Comparison of ENCODE assay signal across 16 cellular contexts in genomic region chr3:30043156-30043555, GRCh38.
DNase-seq lines count a peak whose midpoint lies in the region; ATAC-seq, FAIRE-seq and TF ChIP-seq lines count a peak whose summit lies in the region.
"Had no signal": no experiment of that assay in that cellular context is flagged by ENCODE, and none has a peak within 500 bp of the region (broad histone marks: within the 10 kb centered on the region; RNA-seq: fewer than 3 reads in every experiment).

No MANE protein-coding gene starts in this region.

- H3K4me1 ChIP-seq in BLaER1 = peaks cover 25% of the 10 kb centered on the region
- peaks cover 0 to 5% (median 0%) of the 10 kb centered on the region in 4 experiments; a peak in 2 of 7 replicates for H3K4me1 ChIP-seq in H1 (replicated peaks in 1 of 4; ENCODE audit: control insufficient read depth in 3 of 4, insufficient read depth in 4 of 4, low read length in 3 of 4)
- H3K4me1 ChIP-seq in testis = no peaks in the 10 kb centered on the region
- no peaks in the 10 kb centered on the region for H3K4me1 ChIP-seq in thyroid gland
- no peaks in the 10 kb centered on the region for H3K4me1 ChIP-seq in body of pancreas

- CTCF ChIA-PET in H1 (lab: Charles Lee; ENCODE audit: partially characterized antibody) = interaction anchor here (1.0 to 4.8 kb wide), 41 partner anchors 10 to 734 kb away, joined by 3 to 87 read pairs (median 5); no protein-coding TSS in a partner anchor

- H3K79me1 ChIP-seq in H1 (ENCODE audit: low read depth, low read length) = no peaks in the 10 kb centered on the region

- H3K18ac ChIP-seq in H1 (ENCODE audit: extremely low read depth, low read length) = no peak overlapping the region

- H2AFZ ChIP-seq in H1 (ENCODE audit: low read length) = no peak overlapping the region
- H2AFZ ChIP-seq: PC-9 had no signal

- H3K4ac ChIP-seq in H1 (replicated peaks; ENCODE audit: insufficient read length, low read depth, low read length) = no peak overlapping the region

- H3K4me3 Mint-ChIP-seq in nephron = no peak overlapping the region
- H3K4me3 Mint-ChIP-seq: B cell, H9 had no signal

- H3K9me3 ChIP-seq in BLaER1 = no peaks in the 10 kb centered on the region
- no peaks in the 10 kb centered on the region for H3K9me3 ChIP-seq in H1 (ENCODE audit: insufficient read depth in 2 of 2, low read depth in 1 of 2, low read length in 1 of 2)
- H3K9me3 ChIP-seq in testis = no peaks in the 10 kb centered on the region
- H3K9me3 ChIP-seq in thyroid gland = no peaks in the 10 kb centered on the region
- no peaks in the 10 kb centered on the region for H3K9me3 ChIP-seq in body of pancreas

- POLR2A ChIA-PET in H1 (lab: Charles Lee; ENCODE audit: partially characterized antibody) = no interaction called here

- no peak overlapping the region for H4K5ac ChIP-seq in H1 (ENCODE audit: insufficient read length, low read depth, low read length)

- H4K8ac ChIP-seq in H1 (ENCODE audit: extremely low read depth, insufficient read depth, low read length) = no peak overlapping the region

- no peak overlapping the region for H4K91ac ChIP-seq in H1 (replicated peaks; ENCODE audit: insufficient read length, low read length)

- TF ChIP-seq RAD21 in H1 (IDR thresholded peaks at IDR 0.05 in 1 of 2, conservative IDR thresholded peaks at IDR 0.05 in 1 of 2; ENCODE audit: low read depth in 2 of 2, low read length in 2 of 2) = no peak

- TF ChIP-seq EP300 in H1 (IDR thresholded peaks at IDR 0.05; ENCODE audit: borderline replicate concordance in 1 of 2, low read depth in 2 of 2, low read length in 2 of 2) = no peak

- H3K27me3 Mint-ChIP-seq in nephron (ENCODE audit: low read depth) = no peaks in the 10 kb centered on the region

- H2BK12ac ChIP-seq in H1 (ENCODE audit: low read depth, low read length) = no peak overlapping the region

- no peak for FAIRE-seq in H1 (lab: Jason Lieb, UNC)

- H3K14ac ChIP-seq in H1 (ENCODE audit: insufficient read length) = no peak overlapping the region

- no peak overlapping the region for H2AK5ac ChIP-seq in H1 (ENCODE audit: low read depth, low read length)

- intact Hi-C loops in testis (cut with DNase I; ENCODE audit: low total_unique reads) (no loop called here), thyroid gland (cut with DNase I) (loop anchor here (10.0 kb wide), 1 partner anchor 712 kb away; no protein-coding TSS in a partner anchor), body of pancreas (cut with DNase I) (no loop called here)

- 0 out of 2 replicates have a peak overlapping the region, but pooled peaks have one; percentile 29 for H2BK20ac ChIP-seq in H1 (ENCODE audit: low read length)

- DNase-seq in LHCN-M2 (ENCODE audit: low read depth) = peak; percentile 47
- DNase-seq in H1 (ENCODE audit: low read depth in 1 of 2, low spot score in 2 of 2) = no peak
- no peak for DNase-seq in testis
- DNase-seq in thyroid gland = no peak
- DNase-seq in NCI-H748 treated with DMSO at 0.1 percent for 48 hours (lab: John Stamatoyannopoulos, UW) = no peak
- DNase-seq in body of pancreas = no peak
- DNase-seq: DMS 273 treated with DMSO at 0.1 percent for 48 hours, H9, NCI-H1048, NCI-H1694, NCI-H446, PC-9 had no signal

- H3K4me2 ChIP-seq in BLaER1 = peak overlapping the region; percentile 29
- no peak overlapping the region for H3K4me2 ChIP-seq in H1 (ENCODE audit: insufficient read depth in 1 of 2, low read depth in 2 of 2, low read length in 2 of 2)
- H3K4me2 ChIP-seq: PC-9 had no signal

- H3K36me3 Mint-ChIP-seq in nephron (ENCODE audit: low read depth) = no peaks in the 10 kb centered on the region

- H3K27me3 ChIP-seq in BLaER1 (no peaks in the 10 kb centered on the region), H1 (replicated peaks in 1 of 4; ENCODE audit: control insufficient read depth in 3 of 4, extremely low read depth in 1 of 4, insufficient read depth in 3 of 4, low read length in 3 of 4) (no peaks in the 10 kb centered on the region), testis (no peaks in the 10 kb centered on the region), thyroid gland (no peaks in the 10 kb centered on the region), body of pancreas (no peaks in the 10 kb centered on the region)

- H3K56ac ChIP-seq in H1 (replicated peaks; ENCODE audit: insufficient read length, low read depth, low read length) = no peak overlapping the region

- no peak overlapping the region for H2BK120ac ChIP-seq in H1 (replicated peaks; ENCODE audit: low read depth, low read length)

- no peak overlapping the region for H2BK15ac ChIP-seq in H1 (ENCODE audit: low read length)

- ATAC-seq in body of pancreas = no peak

- H3K23me2 ChIP-seq in H1 (ENCODE audit: low read depth, low read length) = no peaks in the 10 kb centered on the region

- H3K27ac Mint-ChIP-seq in nephron = peak overlapping the region; percentile 22 to 58 (median 48)
- H3K27ac Mint-ChIP-seq: B cell, H9 had no signal

- H3K4me3 ChIP-seq in BLaER1 = no peak overlapping the region
- no peak overlapping the region for H3K4me3 ChIP-seq in H1 (ENCODE audit: extremely low read depth in 1 of 4, insufficient read depth in 2 of 4, low read depth in 3 of 4, low read length in 4 of 4)
- no peak overlapping the region for H3K4me3 ChIP-seq in testis
- no peak overlapping the region for H3K4me3 ChIP-seq in thyroid gland (replicated peaks in 1 of 3)
- H3K4me3 ChIP-seq in body of pancreas = no peak overlapping the region
- H3K4me3 ChIP-seq: PC-9 had no signal

- H3K4me1 Mint-ChIP-seq in nephron = peaks cover 22% of the 10 kb centered on the region

- H3K79me2 ChIP-seq in H1 (ENCODE audit: control insufficient read depth in 1 of 2, insufficient read depth in 2 of 2, low read length in 2 of 2) = no peaks in the 10 kb centered on the region

- TF ChIP-seq CTCF in H1 (IDR thresholded peaks at IDR 0.05; ENCODE audit: control extremely low read depth in 1 of 3, insufficient read depth in 1 of 3, low read depth in 1 of 3, low read length in 3 of 3) (no peak), nephron (IDR thresholded peaks at IDR 0.05; ENCODE audit: unreplicated experiment in 3 of 3) (no peak), testis (IDR thresholded peaks at IDR 0.05) (no peak), thyroid gland (IDR thresholded peaks at IDR 0.05) (no peak), body of pancreas (IDR thresholded peaks at IDR 0.05) (no peak)

- TF ChIP-seq POLR2A in H1 (IDR thresholded peaks at IDR 0.05; ENCODE audit: control extremely low read depth in 1 of 2, low read depth in 2 of 2, low read length in 2 of 2) (no peak), testis (IDR thresholded peaks at IDR 0.05) (no peak), thyroid gland (IDR thresholded peaks at IDR 0.05) (no peak), body of pancreas (IDR thresholded peaks at IDR 0.05) (no peak)

- H3K27ac ChIP-seq in BLaER1 (no peak overlapping the region), H1 (ENCODE audit: low read depth, low read length) (no peak overlapping the region), testis (no peak overlapping the region), thyroid gland (no peak overlapping the region), body of pancreas (no peak overlapping the region)
- H3K27ac ChIP-seq: HL-60, PC-9 had no signal

- H2BK5ac ChIP-seq in H1 (ENCODE audit: low read depth, low read length) = no peak overlapping the region

- H3K9me3 Mint-ChIP-seq in nephron = peaks cover 7% of the 10 kb centered on the region
- H3K9me3 Mint-ChIP-seq: H9 had no signal

- no peak overlapping the region for H3K23ac ChIP-seq in H1 (ENCODE audit: insufficient read length)

- H3K36me3 ChIP-seq in BLaER1 (no peaks in the 10 kb centered on the region), H1 (ENCODE audit: control insufficient read depth in 2 of 4, insufficient read depth in 4 of 4, low read length in 3 of 4) (no peaks in the 10 kb centered on the region), testis (ENCODE audit: low read depth, missing control alignments) (no peaks in the 10 kb centered on the region), thyroid gland (no peaks in the 10 kb centered on the region), body of pancreas (replicated peaks in 1 of 2; ENCODE audit: insufficient read depth in 1 of 2, low read depth in 2 of 2) (no peaks in the 10 kb centered on the region)

- H3K9ac ChIP-seq in BLaER1 = no peak overlapping the region
- H3K9ac ChIP-seq in H1 (replicated peaks in 1 of 4; ENCODE audit: extremely low read depth in 1 of 4, low read depth in 3 of 4, low read length in 3 of 4) = no peak overlapping the region

- H4K20me1 ChIP-seq in BLaER1 = no peaks in the 10 kb centered on the region
- H4K20me1 ChIP-seq in H1 (replicated peaks in 1 of 2; ENCODE audit: control insufficient read depth in 1 of 2, insufficient read depth in 2 of 2, low read length in 2 of 2) = no peaks in the 10 kb centered on the region

TF ChIP-seq in H1, 55 proteins besides CTCF, POLR2A, EP300 and RAD21 (continues in another document):
- TF ChIP-seq E2F6 (IDR thresholded peaks at IDR 0.05) (no peak), CBX8 (IDR thresholded peaks at IDR 0.05; ENCODE audit: borderline replicate concordance, low read depth, low read length) (no peak), SP2 (IDR thresholded peaks at IDR 0.05; ENCODE audit: low read length) (no peak), BCL11A (IDR thresholded peaks at IDR 0.05; ENCODE audit: low read depth in 2 of 2, low read length in 2 of 2) (no peak), FOSL1 (IDR thresholded peaks at IDR 0.05; ENCODE audit: insufficient read depth, low read depth, low read length) (no peak), NRF1 (IDR thresholded peaks at IDR 0.05; ENCODE audit: low read depth, low read length) (no peak), JUN (IDR thresholded peaks at IDR 0.05; ENCODE audit: low read depth, low read length) (no peak), TEAD4 (IDR thresholded peaks at IDR 0.05; ENCODE audit: low read depth, low read length) (no peak), SP1 (IDR thresholded peaks at IDR 0.05; ENCODE audit: low read depth, low read length) (no peak)
- TF ChIP-seq, protein P1, sequence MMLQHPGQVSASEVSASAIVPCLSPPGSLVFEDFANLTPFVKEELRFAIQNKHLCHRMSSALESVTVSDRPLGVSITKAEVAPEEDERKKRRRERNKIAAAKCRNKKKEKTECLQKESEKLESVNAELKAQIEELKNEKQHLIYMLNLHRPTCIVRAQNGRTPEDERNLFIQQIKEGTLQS (IDR thresholded peaks at IDR 0.05; ENCODE audit: insufficient read depth, low read depth, low read length) = no peak
